In the genomic region with DNA sequence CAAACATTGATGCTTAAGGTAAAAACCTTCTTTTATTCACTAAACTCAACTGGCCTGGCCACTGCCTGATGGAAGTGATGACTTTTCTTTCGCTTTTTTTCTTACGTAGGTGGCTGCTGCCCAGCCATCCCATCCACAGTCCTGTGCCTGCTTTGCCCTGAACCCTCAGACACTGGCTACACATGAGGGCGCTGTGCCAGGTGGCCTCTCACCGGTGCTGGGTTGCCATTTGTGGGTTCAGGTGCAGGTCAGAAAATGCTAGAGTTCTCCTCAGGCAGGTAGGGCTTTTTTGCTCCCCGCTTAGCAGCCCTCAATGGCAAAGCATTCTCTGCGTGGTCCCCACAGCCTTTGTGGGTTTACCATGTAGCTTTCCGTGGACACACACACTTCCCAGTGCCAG, we compare ENCODE assay signal across 18 cellular contexts.
DNase-seq lines count a peak whose midpoint lies in the region; TF ChIP-seq lines count a peak whose summit lies in the region.
"Had no signal": no experiment of that assay in that cellular context is flagged by ENCODE, and none has a peak within 500 bp of the region (broad histone marks: within the 10 kb centered on the region; RNA-seq: fewer than 3 reads in every experiment).

No MANE protein-coding gene starts in this region.

- no peak for TF ChIP-seq CTCF in nephron progenitor cell (IDR thresholded peaks at IDR 0.05)

- peaks cover 6% of the 10 kb centered on the region for H3K4me1 Mint-ChIP-seq in nephron progenitor cell
- H3K4me1 Mint-ChIP-seq: CD8-positive, alpha-beta memory T cell; GM23338; T-cell had no signal

- no peaks in the 10 kb centered on the region for H3K9me3 Mint-ChIP-seq in nephron progenitor cell
- H3K9me3 Mint-ChIP-seq: CD8-positive, alpha-beta memory T cell; GM23338; T-cell had no signal

- peaks cover 18% of the 10 kb centered on the region for H3K27me3 Mint-ChIP-seq in nephron progenitor cell (ENCODE audit: low read depth, poor library complexity)

- no peaks in the 10 kb centered on the region for H3K36me3 Mint-ChIP-seq in nephron progenitor cell (ENCODE audit: low read depth)
- H3K36me3 Mint-ChIP-seq: CD8-positive, alpha-beta memory T cell; T-cell had no signal

- DNase-seq in NCI-H1417 (lab: John Stamatoyannopoulos, UW) (peak in 2 of 3 experiments; percentile 47 to 58), NCI-H1417 treated with DMSO at 0.1 percent for 48 hours (lab: John Stamatoyannopoulos, UW) (no peak), DMS153 treated with DMSO at 0.1 percent for 48 hours (lab: John Stamatoyannopoulos, UW; ENCODE audit: unreplicated experiment) (peak; percentile 64), NCI-H2029 treated with DMSO at 0.1 percent for 48 hours (lab: John Stamatoyannopoulos, UW) (peak; percentile 12), nephron progenitor cell (no peak), NOMO-1 treated with dmso at 0.1 percent for 144 hours (lab: John Stamatoyannopoulos, UW; ENCODE audit: unreplicated experiment) (no peak), amygdala (lab: John Stamatoyannopoulos, UW) (no peak)
- DNase-seq in activated CD4-positive, alpha-beta T cell treated with anti-CD3 and anti-CD28 coated beads, Interleukin-2, amount 50 U/mL, for 4 hours = no peak
- DNase-seq: CD8-positive, alpha-beta memory T cell; HCEC 1CT; IMR-90; MV-4-11; NCI-H2171; NCI-H524; OCI-M1; SJCRH30 had no signal

- H3K4me3 Mint-ChIP-seq in nephron progenitor cell = no peak overlapping the region
- H3K4me3 Mint-ChIP-seq: CD8-positive, alpha-beta memory T cell; GM23338; T-cell had no signal

- H3K27ac Mint-ChIP-seq in nephron progenitor cell = peak overlapping the region; percentile 25
- H3K27ac Mint-ChIP-seq: CD8-positive, alpha-beta memory T cell; GM23338; T-cell had no signal

Comparison
In these comparisons a context has a peak if more than half of its experiments do, and no peak if none do; other contexts are left out.
1. DNase-seq: peak in NCI-H1417 (2 of 3), DMS153 treated with DMSO at 0.1 percent for 48 hours (single experiment) and NCI-H2029 treated with DMSO at 0.1 percent for 48 hours (single experiment); none in NCI-H1417 treated with DMSO at 0.1 percent for 48 hours (single experiment), nephron progenitor cell (single experiment), activated CD4-positive, alpha-beta T cell treated with anti-CD3 and anti-CD28 coated beads, Interleukin-2, amount 50 U/mL, for 4 hours (0 of 2), NOMO-1 treated with dmso at 0.1 percent for 144 hours (single experiment) and amygdala (0 of 56).